ENCODE assay signal across 8 cellular contexts in genomic region chr6:108294297-108294786, GRCh38. TPM values are rescaled to one million over a fixed set of nuclear protein-coding genes. Genes with fewer than 3 reads are reported as not detected.
DNase-seq lines count a peak whose midpoint lies in the region; ATAC-seq, FAIRE-seq and TF ChIP-seq lines count a peak whose summit lies in the region.

No MANE protein-coding gene starts in this region.

- in situ Hi-C loops in G401 (cut with HindIII; ENCODE audit: low sequenced_read_pairs), result no loop called here

- FAIRE-seq in small intestine (lab: Jason Lieb, UNC), result no peak

- H3K27ac ChIP-seq in heart right ventricle (peak overlapping the region; percentile 91 to 99 (median 95)), small intestine (ENCODE audit: low read depth in 1 of 2, low read length in 1 of 2) (peak overlapping the region; percentile 97 to 99)

- peaks cover 17% of the 10 kb centered on the region for H3K4me1 Mint-ChIP-seq in T-helper 17 cell

- H3K4me3 Mint-ChIP-seq in T-helper 17 cell, result peak overlapping the region; percentile 95

- H3K36me3 Mint-ChIP-seq in T-helper 17 cell (ENCODE audit: low read depth), result peaks cover 5% of the 10 kb centered on the region

- H3K27me3 ChIP-seq in heart right ventricle, result no peaks in the 10 kb centered on the region
- no peaks in the 10 kb centered on the region for H3K27me3 ChIP-seq in small intestine (ENCODE audit: control insufficient read depth in 2 of 2, insufficient read depth in 2 of 2, low read length in 2 of 2)

- ATAC-seq in GM18520 (IDR thresholded peaks at IDR 0.05; ENCODE audit: unreplicated experiment) (peak; percentile 5), HG02759 (IDR thresholded peaks at IDR 0.05; ENCODE audit: unreplicated experiment) (peak; percentile 22), T-helper 17 cell (peak; percentile 56), heart right ventricle (peak in 6 of 8 donors; percentile 46 to 70 (median 58))

- DNase-seq in T-helper 17 cell (no peak), heart right ventricle (no peak), small intestine (no peak), NCI-H82 (lab: John Stamatoyannopoulos, UW) (no peak), AML-193 (lab: John Stamatoyannopoulos, UW) (no peak), G401 (ENCODE audit: low spot score) (no peak)

- no peak for TF ChIP-seq CTCF in heart right ventricle (IDR thresholded peaks at IDR 0.05)

- H3K9me3 ChIP-seq in T-helper 17 cell (ENCODE audit: control insufficient read depth, low read length, poor library complexity, severe bottlenecking) (no peaks in the 10 kb centered on the region), heart right ventricle (no peaks in the 10 kb centered on the region), small intestine (ENCODE audit: control insufficient read depth, low read depth) (no peaks in the 10 kb centered on the region)

- 22 to 23% methylated on average over 22 of the region's 22 CpGs for WGBS in heart right ventricle, 2 donors
- WGBS in small intestine, 3 donors, result 24% methylated on average over 22 of the region's 22 CpGs

- peaks cover 0 to 18% (median 10%) of the 10 kb centered on the region in 9 donors for H3K4me1 ChIP-seq in heart right ventricle
- peaks cover 0 to 2% of the 10 kb centered on the region in 2 donors for H3K4me1 ChIP-seq in small intestine (ENCODE audit: control insufficient read depth in 2 of 2, insufficient read depth in 1 of 2, low read depth in 1 of 2, low read length in 1 of 2)

- H3K4me3 ChIP-seq in heart right ventricle (peak overlapping the region; percentile 62 to 96 (median 78)), small intestine (ENCODE audit: low read depth in 1 of 2, low read length in 2 of 2) (peak overlapping the region; percentile 70 to 78)

- H3K36me3 ChIP-seq in heart right ventricle (no peaks in the 10 kb centered on the region), small intestine (ENCODE audit: control insufficient read depth in 2 of 2, insufficient read depth in 2 of 2, low read length in 2 of 2) (no peaks in the 10 kb centered on the region)

- peak overlapping the region; percentile 99 for H3K27ac Mint-ChIP-seq in T-helper 17 cell

- intact Hi-C loops in heart right ventricle (cut with DNase I), result loop anchor here in 2 of 10 donors (2.0 kb wide), 1 partner anchor 34 kb away; the partner anchor contains the start of gene SNX3 (in 2 of the 2)

- no peaks in the 10 kb centered on the region for H3K27me3 Mint-ChIP-seq in T-helper 17 cell

RNA-seq across cellular contexts. Expression of gene AFG1L, which starts 0.5 kb away (rescaled TPM):
- total RNA-seq in T-helper 17 cell (1 to 10 TPM; 3.0 to 4.8 TPM), heart right ventricle (10 to 100 TPM in 9 of 10 donors, 1 to 10 TPM in 1; 9.2 to 18.8 (median 14.0) TPM)
- polyA plus RNA-seq in heart right ventricle (1 to 10 TPM; 1.9 to 4.3 TPM), small intestine (1 to 10 TPM; 2.2 to 4.9 (median 2.2) TPM)
- 9.5 and 11.1 TPM in 2 replicates for total RNA-seq in G401 (2014; rRNA removed; shearing (Covaris generic))

RNA-seq across cellular contexts. Expression of gene SNX3, which starts 33.5 kb away (rescaled TPM):
- total RNA-seq in T-helper 17 cell, result 10 to 100 TPM; 51.5 to 52.3 TPM
- 100 to 1,000 TPM; 215 to 269 (median 235) TPM for total RNA-seq in heart right ventricle
- polyA plus RNA-seq in heart right ventricle, result 100 to 1,000 TPM; 108 to 238 TPM
- 100 to 1,000 TPM; 140 to 221 (median 196) TPM for polyA plus RNA-seq in small intestine
- total RNA-seq in G401 (2014; rRNA removed; shearing (Covaris generic)), result 204 and 244 TPM in 2 replicates

Comparison
In these comparisons a context has a peak if more than half of its experiments do, and no peak if none do; other contexts are left out.
1. ATAC-seq: peak in every context shown above with its lines; median percentile 58 in heart right ventricle; 56 in T-helper 17 cell; 22 in HG02759; 5 in GM18520.